ENCODE assay signal across 1 cellular context in genomic region chr5:172596638-172597231, GRCh38.
TF ChIP-seq lines count a peak whose summit lies in the region.

No MANE protein-coding gene starts in this region.

TF ChIP-seq in HEK293, 187 proteins besides CTCF, POLR2A, EP300 and RAD21 (continued from another document):
- no peak for TF ChIP-seq ZNF280D (tag by site-specific recombination; IDR thresholded peaks at IDR 0.05)
- TF ChIP-seq ZNF175 (tag by site-specific recombination; IDR thresholded peaks at IDR 0.05) = 0 out of 2 replicates have a peak, but pooled peaks have one; percentile 26
- TF ChIP-seq GLIS1 (tag by site-specific recombination; IDR thresholded peaks at IDR 0.05) = no peak
- no peak for TF ChIP-seq ZSCAN18 (tag by site-specific recombination; IDR thresholded peaks at IDR 0.05)
- TF ChIP-seq ZNF132 (tag by site-specific recombination; IDR thresholded peaks at IDR 0.05; ENCODE audit: borderline replicate concordance) = no peak
- TF ChIP-seq REST (tag by site-specific recombination; IDR thresholded peaks at IDR 0.05) = no peak
- no peak for TF ChIP-seq ZNF223 (tag by site-specific recombination; IDR thresholded peaks at IDR 0.05)
- 0 out of 2 replicates have a peak, but pooled peaks have one; percentile 9 for TF ChIP-seq ZNF621 (tag by site-specific recombination; IDR thresholded peaks at IDR 0.05)
- no peak for TF ChIP-seq SP2 (tag by site-specific recombination; IDR thresholded peaks at IDR 0.05)
- no peak for TF ChIP-seq ZNF19 (tag by site-specific recombination; IDR thresholded peaks at IDR 0.05; ENCODE audit: low read depth)
- TF ChIP-seq ZNF704 (tag by site-specific recombination; IDR thresholded peaks at IDR 0.05) = 0 out of 2 replicates have a peak, but pooled peaks have one; percentile 33
- TF ChIP-seq ZNF391 (tag by site-specific recombination; IDR thresholded peaks at IDR 0.05; ENCODE audit: borderline replicate concordance, low read depth) = no peak
- TF ChIP-seq ZNF747 (tag by site-specific recombination; IDR thresholded peaks at IDR 0.05) = no peak
- peak; percentile 71 for TF ChIP-seq ZFHX2 (tag by site-specific recombination; conservative IDR thresholded peaks at IDR 0.05)
- TF ChIP-seq ZNF302 (tag by site-specific recombination; IDR thresholded peaks at IDR 0.05; ENCODE audit: low read depth) = no peak
- no peak for TF ChIP-seq ZNF394 (tag by site-specific recombination; IDR thresholded peaks at IDR 0.05; ENCODE audit: borderline replicate concordance)
- no peak for TF ChIP-seq ZNF792 (tag by site-specific recombination; IDR thresholded peaks at IDR 0.05)
- no peak for TF ChIP-seq KLF1 (tag by site-specific recombination; IDR thresholded peaks at IDR 0.05)
- no peak for TF ChIP-seq ELK4 (IDR thresholded peaks at IDR 0.05; ENCODE audit: borderline replicate concordance, low read depth, low read length)
- no peak for TF ChIP-seq ZNF580 (tag by site-specific recombination; IDR thresholded peaks at IDR 0.05)
- TF ChIP-seq ZNF350 (tag by site-specific recombination; IDR thresholded peaks at IDR 0.05) = no peak
- no peak for TF ChIP-seq ZFP69B (tag by site-specific recombination; IDR thresholded peaks at IDR 0.05)
- TF ChIP-seq ZNF623 (tag by site-specific recombination; IDR thresholded peaks at IDR 0.05) = no peak
- TF ChIP-seq ZNF221 (tag by site-specific recombination; IDR thresholded peaks at IDR 0.05; ENCODE audit: borderline replicate concordance) = no peak
- no peak for TF ChIP-seq ZNF48 (tag by site-specific recombination; IDR thresholded peaks at IDR 0.05)
- TF ChIP-seq ZNF280C (tag by site-specific recombination; IDR thresholded peaks at IDR 0.05) = no peak
- TF ChIP-seq ZNF571 (tag by site-specific recombination; IDR thresholded peaks at IDR 0.05) = no peak
- TF ChIP-seq ZNF133 (tag by site-specific recombination; IDR thresholded peaks at IDR 0.05) = no peak
- TF ChIP-seq BCL11A (tag by site-specific recombination; IDR thresholded peaks at IDR 0.05; ENCODE audit: low read depth) = no peak
- TF ChIP-seq TRIM28 (IDR thresholded peaks at IDR 0.05; ENCODE audit: borderline replicate concordance, low read length) = no peak
- TF ChIP-seq ZNF76 (tag by site-specific recombination; IDR thresholded peaks at IDR 0.05; ENCODE audit: borderline replicate concordance, low read depth) = no peak
- TF ChIP-seq ZNF529 (tag by site-specific recombination; IDR thresholded peaks at IDR 0.05; ENCODE audit: insufficient replicate concordance) = no peak
- no peak for TF ChIP-seq ZBTB44 (tag by site-specific recombination; IDR thresholded peaks at IDR 0.05)
- TF ChIP-seq ZNF785 (tag by site-specific recombination; IDR thresholded peaks at IDR 0.05) = no peak
- TF ChIP-seq ZNF449 (tag by site-specific recombination; IDR thresholded peaks at IDR 0.05) = no peak
- peak; percentile 17; the same call in 1 of the 2 replicates for TF ChIP-seq OVOL3 (tag by site-specific recombination; IDR thresholded peaks at IDR 0.05)
- TF ChIP-seq KLF9 (tag by site-specific recombination; IDR thresholded peaks at IDR 0.05; ENCODE audit: low read depth) = peak; percentile 22; the same call in 1 of the 2 replicates
- TF ChIP-seq RBAK (tag by site-specific recombination; IDR thresholded peaks at IDR 0.05) = no peak
- TF ChIP-seq ZNF555 (tag by site-specific recombination; conservative IDR thresholded peaks at IDR 0.05) = no peak
- TF ChIP-seq KLF17 (tag by site-specific recombination; IDR thresholded peaks at IDR 0.05) = no peak
- TF ChIP-seq ZNF830 (tag by site-specific recombination; IDR thresholded peaks at IDR 0.05; ENCODE audit: low read depth) = no peak
- no peak for TF ChIP-seq ZNF626 (tag by site-specific recombination; IDR thresholded peaks at IDR 0.05)
- TF ChIP-seq ZFP41 (tag by site-specific recombination; IDR thresholded peaks at IDR 0.05; ENCODE audit: borderline replicate concordance) = no peak
- TF ChIP-seq MYNN (tag by site-specific recombination; IDR thresholded peaks at IDR 0.05; ENCODE audit: borderline replicate concordance) = no peak
- TF ChIP-seq ZNF521 (tag by site-specific recombination; IDR thresholded peaks at IDR 0.05) = peak; percentile 63; the same call in 1 of the 2 replicates
- TF ChIP-seq ZNF701 (tag by site-specific recombination; IDR thresholded peaks at IDR 0.05) = no peak
